23 cellular contexts compared by ENCODE assay signal in the genomic region with DNA sequence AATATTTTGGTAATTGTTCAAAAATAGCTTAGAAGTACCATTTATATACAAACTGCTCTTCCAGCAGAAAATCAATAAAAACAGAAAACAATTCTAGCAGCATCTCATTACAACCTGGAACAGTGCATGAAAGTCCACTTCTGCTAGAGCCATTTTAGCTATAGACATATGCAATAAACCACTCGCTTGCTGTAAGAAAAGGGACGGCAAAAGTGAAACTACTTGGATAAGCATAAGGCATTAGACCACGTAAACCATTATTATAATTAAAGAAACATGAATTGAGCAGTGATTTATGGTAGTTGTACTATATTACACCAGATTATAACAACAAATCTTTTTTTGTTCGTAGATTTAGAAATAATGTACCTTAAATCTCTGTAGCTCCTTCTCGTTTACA. TPM values are rescaled to one million over a fixed set of nuclear protein-coding genes. Genes with fewer than 3 reads are reported as not detected.
A peak's percentile ranks its signal among the peaks of the same experiment; 100 is the strongest.
DNase-seq lines count a peak whose midpoint lies in the region; ATAC-seq and TF ChIP-seq lines count a peak whose summit lies in the region.
"Had no signal": no experiment of that assay in that cellular context is flagged by ENCODE, and none has a peak within 500 bp of the region (broad histone marks: within the 10 kb centered on the region; RNA-seq: fewer than 3 reads in every experiment).

No MANE protein-coding gene starts in this region.

- no peaks in the 10 kb centered on the region for H3K27me3 Mint-ChIP-seq in activated CD8-positive, alpha-beta memory T cell treated with anti-CD3 and anti-CD28 coated beads, Interleukin-2, amount 10 ng/mL, durations not matched to agents 7 days and 5 days
- no peaks in the 10 kb centered on the region for H3K27me3 Mint-ChIP-seq in MCF 10A (ENCODE audit: insufficient read depth, unreplicated experiment)
- H3K27me3 Mint-ChIP-seq: activated CD4-positive, alpha-beta T cell treated with anti-CD3 and anti-CD28 coated beads, Interleukin-2, amount 10 ng/mL, durations not matched to agents 7 days and 5 days; dendritic cell treated with granulocyte-macrophage colony-stimulating factor and Interleukin-4, amounts not matched to agents 40 ng/mL and 50 ng/mL, for 4 days; naive B cell had no signal

- H3K4me1 ChIP-seq in DND-41 (ENCODE audit: insufficient read depth, low read length) (no peaks in the 10 kb centered on the region), Loucy (ENCODE audit: insufficient read depth, low read length, poor library complexity, severe bottlenecking) (peaks cover 3% of the 10 kb centered on the region), sigmoid colon (peaks cover 0 to 17% (median 0%) of the 10 kb centered on the region in 4 donors)

- no peaks in the 10 kb centered on the region for H4K20me1 ChIP-seq in DND-41 (ENCODE audit: insufficient read depth, low read length)
- H4K20me1 ChIP-seq in Loucy (ENCODE audit: insufficient read depth, low read length, poor library complexity, severe bottlenecking) = no peaks in the 10 kb centered on the region

- no peaks in the 10 kb centered on the region for H3K9me2 ChIP-seq in Loucy (replicated peaks; ENCODE audit: low read depth, low read length)

- no peak overlapping the region for H3K4me3 Mint-ChIP-seq in activated CD8-positive, alpha-beta memory T cell treated with anti-CD3 and anti-CD28 coated beads, Interleukin-2, amount 10 ng/mL, durations not matched to agents 7 days and 5 days
- H3K4me3 Mint-ChIP-seq in MCF 10A (ENCODE audit: unreplicated experiment) = no peak overlapping the region
- H3K4me3 Mint-ChIP-seq: activated CD4-positive, alpha-beta T cell treated with anti-CD3 and anti-CD28 coated beads, Interleukin-2, amount 10 ng/mL, durations not matched to agents 7 days and 5 days; activated T-helper 1 cell treated with anti-CD3 and anti-CD28 coated beads, Interleukin-12 subunit alpha, Interleukin-12 subunit beta, Interleukin-2, Interleukin-4 antibody, amounts not matched to agents 30 ng/mL and 10 ng/mL and 1 ng/mL, durations not matched to agents 14 hours and 24 hours and 36 hours; dendritic cell treated with granulocyte-macrophage colony-stimulating factor and Interleukin-4, amounts not matched to agents 40 ng/mL and 50 ng/mL, for 4 days; naive B cell; stimulated activated effector memory CD8-positive, alpha-beta T cell treated with anti-CD3 and anti-CD28 coated beads, Interleukin-12 subunit alpha, Interleukin-12 subunit beta, amount 100 ng/mL, for 72 hours had no signal

- H3K79me2 ChIP-seq in DND-41 (ENCODE audit: insufficient read depth, low read length) (no peaks in the 10 kb centered on the region), Loucy (ENCODE audit: insufficient read depth, low read length) (no peaks in the 10 kb centered on the region)
- H3K79me2 ChIP-seq: hepatocyte had no signal

- 79 to 83% methylated on average over 5 of the region's 5 CpGs for WGBS in sigmoid colon, 2 donors

- H3K9ac ChIP-seq in DND-41 (ENCODE audit: low read depth, low read length) (no peak overlapping the region), Loucy (ENCODE audit: low read depth, low read length, poor library complexity, severe bottlenecking) (no peak overlapping the region)

- ATAC-seq in DND-41 (ENCODE audit: insufficient read depth, low read depth) = peak; percentile 44; the same call in 1 of the 3 replicates
- no peak for ATAC-seq in activated CD8-positive, alpha-beta memory T cell treated with anti-CD3 and anti-CD28 coated beads, Interleukin-2, amount 10 ng/mL, durations not matched to agents 7 days and 5 days
- ATAC-seq: activated naive CD4-positive, alpha-beta T cell treated with anti-CD3 and anti-CD28 coated beads, Interleukin-2, amount 50 U/mL, for 72 hours; stimulated activated effector memory CD8-positive, alpha-beta T cell treated with anti-CD3 and anti-CD28 coated beads, Interleukin-12 subunit alpha, Interleukin-12 subunit beta, amount 100 ng/mL, for 72 hours had no signal

- no peak for TF ChIP-seq CTCF in DND-41 (IDR thresholded peaks at IDR 0.05; ENCODE audit: borderline replicate concordance, extremely low read depth, low read length, poor library complexity, severe bottlenecking)
- no peak for TF ChIP-seq CTCF in Loucy (conservative IDR thresholded peaks at IDR 0.05; ENCODE audit: low read length)
- TF ChIP-seq CTCF in sigmoid colon (IDR thresholded peaks at IDR 0.05) = no peak
- TF ChIP-seq CTCF in MCF 10A (IDR thresholded peaks at IDR 0.05; ENCODE audit: unreplicated experiment) = no peak

- H3F3A ChIP-seq in Loucy (ENCODE audit: low read depth) = no peaks in the 10 kb centered on the region

- H2AFZ ChIP-seq in DND-41 (ENCODE audit: low read depth, low read length) (no peak overlapping the region), Loucy (ENCODE audit: low read length) (peak overlapping the region; percentile 70; the same call in 1 of the 2 replicates)
- H2AFZ ChIP-seq: hepatocyte had no signal

- CTCF ChIA-PET in activated CD8-positive, alpha-beta memory T cell treated with anti-CD3 and anti-CD28 coated beads, Interleukin-2, amount 10 ng/mL, durations not matched to agents 7 days and 5 days (lab: Charles Lee) = no interaction called here
- CTCF ChIA-PET in MCF 10A (lab: Yijun Ruan, JAX) = interaction anchor here (0.5 to 1.4 kb wide), 3 partner anchors 14 to 322 kb away, joined by 3 to 5 read pairs (median 3); no protein-coding TSS in a partner anchor

- no TSS peak for BruUV-seq in MCF 10A (replicated peaks; lab: Mats Ljungman, UMichigan)

- H3K4me1 Mint-ChIP-seq in activated CD8-positive, alpha-beta memory T cell treated with anti-CD3 and anti-CD28 coated beads, Interleukin-2, amount 10 ng/mL, durations not matched to agents 7 days and 5 days = no peaks in the 10 kb centered on the region
- H3K4me1 Mint-ChIP-seq in MCF 10A (ENCODE audit: insufficient read depth, unreplicated experiment) = peaks cover 5% of the 10 kb centered on the region
- H3K4me1 Mint-ChIP-seq: activated CD4-positive, alpha-beta T cell treated with anti-CD3 and anti-CD28 coated beads, Interleukin-2, amount 10 ng/mL, durations not matched to agents 7 days and 5 days; naive B cell; stimulated activated effector memory CD8-positive, alpha-beta T cell treated with anti-CD3 and anti-CD28 coated beads, Interleukin-12 subunit alpha, Interleukin-12 subunit beta, amount 100 ng/mL, for 72 hours had no signal

- no peak overlapping the region for H3K4me3 ChIP-seq in DND-41 (ENCODE audit: low read depth in 1 of 2, low read length in 2 of 2)
- H3K4me3 ChIP-seq in Loucy (ENCODE audit: low read length, poor library complexity, severe bottlenecking) = peak overlapping the region; percentile 54
- H3K4me3 ChIP-seq in sigmoid colon = peak overlapping the region in 3 of 4 donors; percentile 2 to 14 (median 13)
- H3K4me3 ChIP-seq: cardiac muscle cell, hepatocyte, suprapubic skin had no signal

- POLR2A ChIA-PET in MCF 10A (lab: Yijun Ruan, JAX) = interaction anchor here (0.6 to 1.8 kb wide), 8 partner anchors 9 to 215 kb away, joined by 3 to 10 read pairs (median 5); no protein-coding TSS in a partner anchor

- no peaks in the 10 kb centered on the region for H3K9me3 ChIP-seq in DND-41 (ENCODE audit: insufficient read depth, low read length, severe bottlenecking)
- H3K9me3 ChIP-seq in Loucy (ENCODE audit: insufficient read depth, low read depth, low read length) = no peaks in the 10 kb centered on the region
- H3K9me3 ChIP-seq in sigmoid colon = no peaks in the 10 kb centered on the region
- H3K9me3 ChIP-seq: suprapubic skin had no signal

- no peaks in the 10 kb centered on the region for H3K36me3 ChIP-seq in DND-41 (ENCODE audit: insufficient read depth, low read length)
- H3K36me3 ChIP-seq in Loucy (ENCODE audit: insufficient read depth, low read length) = no peaks in the 10 kb centered on the region
- peaks cover 27 to 71% (median 28%) of the 10 kb centered on the region in 4 donors for H3K36me3 ChIP-seq in sigmoid colon

- no peak for DNase-seq in DND-41
- DNase-seq in fibroblast of gingiva (ENCODE audit: low read depth) = peak; percentile 45
- no peak for DNase-seq in sigmoid colon
- no peak for DNase-seq in activated CD8-positive, alpha-beta memory T cell treated with anti-CD3 and anti-CD28 coated beads, Interleukin-2, amount 10 ng/mL, durations not matched to agents 7 days and 5 days
- DNase-seq in MCF 10A (ENCODE audit: unreplicated experiment) = no peak
- DNase-seq in SKM-1 (lab: John Stamatoyannopoulos, UW; ENCODE audit: unreplicated experiment) = no peak
- DNase-seq: activated CD4-positive, alpha-beta T cell treated with anti-CD3 and anti-CD28 coated beads, Interleukin-2, amount 10 ng/mL, durations not matched to agents 7 days and 5 days; aorta; foreskin melanocyte; naive B cell; NCI-H1436 treated with DMSO at 0.1 percent for 48 hours; NCI-H2171 treated with DMSO at 0.1 percent for 48 hours; NCI-H526; nucleus accumbens had no signal

- H3K27ac Mint-ChIP-seq in activated CD8-positive, alpha-beta memory T cell treated with anti-CD3 and anti-CD28 coated beads, Interleukin-2, amount 10 ng/mL, durations not matched to agents 7 days and 5 days = no peak overlapping the region
- no peak overlapping the region for H3K27ac Mint-ChIP-seq in MCF 10A (ENCODE audit: low read depth, unreplicated experiment)
- H3K27ac Mint-ChIP-seq: activated CD4-positive, alpha-beta T cell treated with anti-CD3 and anti-CD28 coated beads, Interleukin-2, amount 10 ng/mL, durations not matched to agents 7 days and 5 days; activated naive CD4-positive, alpha-beta T cell treated with anti-CD3 and anti-CD28 coated beads, Interleukin-2, amount 50 U/mL, for 72 hours; activated T-helper 1 cell treated with anti-CD3 and anti-CD28 coated beads, Interleukin-12 subunit alpha, Interleukin-12 subunit beta, Interleukin-2, Interleukin-4 antibody, amounts not matched to agents 30 ng/mL and 10 ng/mL and 1 ng/mL, durations not matched to agents 14 hours and 24 hours and 36 hours; dendritic cell treated with granulocyte-macrophage colony-stimulating factor and Interleukin-4, amounts not matched to agents 40 ng/mL and 50 ng/mL, for 4 days; naive B cell; stimulated activated effector memory CD8-positive, alpha-beta T cell treated with anti-CD3 and anti-CD28 coated beads, Interleukin-12 subunit alpha, Interleukin-12 subunit beta, amount 100 ng/mL, for 72 hours had no signal

- no peaks in the 10 kb centered on the region for H3K36me3 Mint-ChIP-seq in activated CD8-positive, alpha-beta memory T cell treated with anti-CD3 and anti-CD28 coated beads, Interleukin-2, amount 10 ng/mL, durations not matched to agents 7 days and 5 days
- H3K36me3 Mint-ChIP-seq in MCF 10A (ENCODE audit: insufficient read depth, unreplicated experiment) = peaks cover 44% of the 10 kb centered on the region
- H3K36me3 Mint-ChIP-seq: activated naive CD4-positive, alpha-beta T cell treated with anti-CD3 and anti-CD28 coated beads, Interleukin-2, amount 50 U/mL, for 72 hours; naive B cell; stimulated activated effector memory CD8-positive, alpha-beta T cell treated with anti-CD3 and anti-CD28 coated beads, Interleukin-12 subunit alpha, Interleukin-12 subunit beta, amount 100 ng/mL, for 72 hours had no signal

- H3K4me2 ChIP-seq in DND-41 (ENCODE audit: insufficient read depth, low read length) (no peak overlapping the region), Loucy (ENCODE audit: low read depth, low read length, poor library complexity, severe bottlenecking) (peak overlapping the region; percentile 58)
- H3K4me2 ChIP-seq: hepatocyte had no signal

- TF ChIP-seq POLR2A in sigmoid colon (IDR thresholded peaks at IDR 0.05) = no peak

- H3K27me3 ChIP-seq in DND-41 (ENCODE audit: insufficient read depth, low read length, poor library complexity) = no peaks in the 10 kb centered on the region
- no peaks in the 10 kb centered on the region for H3K27me3 ChIP-seq in Loucy (ENCODE audit: insufficient read depth, low read length, poor library complexity, severe bottlenecking)
- H3K27me3 ChIP-seq in sigmoid colon = no peaks in the 10 kb centered on the region
- H3K27me3 ChIP-seq: cardiac muscle cell, hepatocyte, suprapubic skin had no signal

- intact Hi-C loops in sigmoid colon (cut with DNase I) = no loop called here
- intact Hi-C loops in MCF 10A (cut with micrococcal nuclease) = no loop called here

- H3K9me3 Mint-ChIP-seq in activated CD8-positive, alpha-beta memory T cell treated with anti-CD3 and anti-CD28 coated beads, Interleukin-2, amount 10 ng/mL, durations not matched to agents 7 days and 5 days (ENCODE audit: low read depth) = no peaks in the 10 kb centered on the region
- H3K9me3 Mint-ChIP-seq in MCF 10A (ENCODE audit: unreplicated experiment) = no peaks in the 10 kb centered on the region
- H3K9me3 Mint-ChIP-seq: activated CD4-positive, alpha-beta T cell treated with anti-CD3 and anti-CD28 coated beads, Interleukin-2, amount 10 ng/mL, durations not matched to agents 7 days and 5 days; activated naive CD4-positive, alpha-beta T cell treated with anti-CD3 and anti-CD28 coated beads, Interleukin-2, amount 50 U/mL, for 72 hours; activated T-helper 1 cell treated with anti-CD3 and anti-CD28 coated beads, Interleukin-12 subunit alpha, Interleukin-12 subunit beta, Interleukin-2, Interleukin-4 antibody, amounts not matched to agents 30 ng/mL and 10 ng/mL and 1 ng/mL, durations not matched to agents 14 hours and 24 hours and 36 hours had no signal

- no peak for TF ChIP-seq EP300 in sigmoid colon (IDR thresholded peaks at IDR 0.05)

- no peak overlapping the region for H3K27ac ChIP-seq in DND-41 (ENCODE audit: low read length)
- H3K27ac ChIP-seq in sigmoid colon = peak overlapping the region in 2 of 4 donors; percentile 19 to 22
- H3K27ac ChIP-seq: cardiac muscle cell, hepatocyte, RWPE1, suprapubic skin had no signal

RNA-seq across cellular contexts. Expression of a gene that starts 48.7 kb away (rescaled TPM):
- total RNA-seq in sigmoid colon (100 to 1,000 TPM in 1 of 4 donors, 10 to 100 TPM in 3; 58.1 to 186 (median 64.2) TPM), MCF 10A (2022) (26.5 and 41.5 TPM in 2 replicates)
- 10 to 100 TPM in 1 of 3 donors, 1 to 10 TPM in 2; 2.8 to 26.1 (median 6.6) TPM for polyA plus RNA-seq in sigmoid colon
- total RNA-seq in activated CD8-positive, alpha-beta memory T cell treated with anti-CD3 and anti-CD28 coated beads, Interleukin-2, amount 10 ng/mL, durations not matched to agents 7 days and 5 days = under 1 TPM in 1 of 2 experiments, not detected in 1; 0.30 TPM
- total RNA-seq: activated CD4-positive, alpha-beta T cell treated with anti-CD3 and anti-CD28 coated beads, Interleukin-2, amount 10 ng/mL, durations not matched to agents 7 days and 5 days; activated naive CD4-positive, alpha-beta T cell treated with anti-CD3 and anti-CD28 coated beads, Interleukin-2, amount 50 U/mL, for 72 hours; activated T-helper 1 cell treated with anti-CD3 and anti-CD28 coated beads, Interleukin-12 subunit alpha, Interleukin-12 subunit beta, Interleukin-2, Interleukin-4 antibody, amounts not matched to agents 30 ng/mL and 10 ng/mL and 1 ng/mL, durations not matched to agents 14 hours and 24 hours and 36 hours had no signal

Comparison
In these comparisons a context has a peak if more than half of its experiments do, and no peak if none do; other contexts are left out.
1. H3K4me3 ChIP-seq: peak in Loucy (single experiment) and sigmoid colon (3 of 4); none in DND-41 (0 of 2).
2. RNA of a gene that starts 48.7 kb away (total RNA-seq): 58.1 to 186 TPM in sigmoid colon and 26.5 to 41.5 TPM in MCF 10A; 0.30 TPM in activated CD8-positive, alpha-beta memory T cell treated with anti-CD3 and anti-CD28 coated beads, Interleukin-2, amount 10 ng/mL, durations not matched to agents 7 days and 5 days; every median in the first group is over 10 times any median in the second.